Comparison of ENCODE assay signal across 1 cellular context in genomic region chr1:116850436-116850835, GRCh38.
TF ChIP-seq lines count a peak whose summit lies in the region.

No MANE protein-coding gene starts in this region.

TF ChIP-seq in WTC11, 78 proteins besides CTCF, POLR2A, EP300 and RAD21 (continued from another document):
- no peak for TF ChIP-seq ATF6 (CRISPR knock-in tag; IDR thresholded peaks at IDR 0.05)
- no peak for TF ChIP-seq CREM (CRISPR knock-in tag; IDR thresholded peaks at IDR 0.05)
- TF ChIP-seq CBFB (CRISPR knock-in tag; IDR thresholded peaks at IDR 0.05; ENCODE audit: low read depth), result no peak
- no peak for TF ChIP-seq NR2C2 (CRISPR knock-in tag; IDR thresholded peaks at IDR 0.05)
- TF ChIP-seq SOX15 (CRISPR knock-in tag; IDR thresholded peaks at IDR 0.05), result no peak
- TF ChIP-seq USF2 (CRISPR knock-in tag; IDR thresholded peaks at IDR 0.05), result no peak
- TF ChIP-seq ELF4 (CRISPR knock-in tag; IDR thresholded peaks at IDR 0.05; ENCODE audit: low read depth), result no peak
- no peak for TF ChIP-seq HMGXB4 (CRISPR knock-in tag; IDR thresholded peaks at IDR 0.05)
